18 cellular contexts compared by ENCODE assay signal in the genomic region with DNA sequence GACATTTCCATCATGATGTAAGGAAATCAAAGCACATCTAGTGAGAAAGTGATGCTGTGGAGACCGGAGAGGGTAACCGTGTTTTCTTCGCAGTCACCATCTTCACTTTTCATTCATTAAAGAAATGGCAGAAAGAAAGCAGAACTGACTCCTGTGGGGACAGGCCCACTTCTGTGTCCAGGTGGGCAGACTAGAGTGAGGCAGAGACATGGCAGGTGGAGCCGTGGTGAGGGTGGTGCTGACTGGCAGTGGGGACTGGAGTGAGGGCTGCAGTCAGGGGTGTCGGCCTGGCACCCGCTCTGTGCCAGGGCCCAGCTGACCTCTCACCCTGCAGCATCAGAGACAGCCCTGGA.
"Had no signal": no experiment of that assay in that cellular context is flagged by ENCODE, and none has a peak within 500 bp of the region (broad histone marks: within the 10 kb centered on the region; RNA-seq: fewer than 3 reads in every experiment).

No MANE protein-coding gene starts in this region.

- H3K27ac ChIP-seq: RWPE1 had no signal

- H3K9me3 ChIP-seq: SK-N-SH had no signal

- H3K9ac ChIP-seq: SK-N-SH had no signal

- H3K4me2 ChIP-seq: SK-N-SH had no signal

- DNase-seq: KBM-7, NCI-H1092, NCI-H1105 treated with DMSO at 0.1 percent for 48 hours, NCI-H1417 treated with DMSO at 0.1 percent for 48 hours, NCI-H146, NCI-H1694 treated with DMSO at 0.1 percent for 48 hours, NCI-H2029, NCI-H2081 treated with DMSO at 0.1 percent for 48 hours, NCI-H2171, NCI-H226, NCI-H446, NCI-H510A, NCI-H524 treated with DMSO at 0.1 percent for 48 hours, NCI-H69, NCI-H774, SHP77, SK-N-SH had no signal
